Comparison of ENCODE assay signal across 1 cellular context in the genomic region with DNA sequence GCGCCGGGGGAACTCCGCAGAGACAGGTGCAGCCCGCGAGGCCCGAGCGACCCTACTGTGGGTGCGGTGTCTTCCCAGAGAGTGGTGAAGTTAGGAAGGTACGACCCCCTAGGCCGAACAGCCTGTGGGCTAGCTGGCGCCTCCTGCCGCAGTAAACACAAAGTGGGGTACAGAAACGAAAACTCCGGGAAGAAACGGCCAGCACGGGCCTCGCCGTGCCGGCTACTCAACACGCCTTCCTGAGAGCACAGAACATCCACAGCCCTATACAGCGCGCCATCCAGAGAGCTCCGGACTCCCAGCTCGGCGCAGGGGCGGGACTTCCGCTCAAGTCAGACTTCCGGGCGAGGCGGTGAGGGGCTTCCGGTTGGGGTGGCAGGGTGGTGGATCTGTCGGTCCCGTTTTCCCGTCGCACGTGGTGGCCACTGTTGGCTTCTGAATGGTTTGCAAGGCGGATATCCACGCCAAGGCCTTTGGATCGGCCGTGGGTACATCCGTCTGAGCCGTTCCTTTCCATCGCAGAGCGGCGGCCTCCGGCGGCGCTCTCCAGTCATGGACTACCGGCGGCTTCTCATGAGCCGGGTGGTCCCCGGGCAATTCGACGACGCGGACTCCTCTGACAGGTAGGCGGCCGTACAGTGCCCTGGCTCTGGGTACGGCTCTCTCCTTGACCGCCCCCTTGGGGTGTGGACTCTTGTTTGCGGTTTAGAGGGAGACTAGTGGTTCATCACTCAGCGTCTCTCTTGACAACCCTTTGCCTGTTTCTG.
TF ChIP-seq lines count a peak whose summit lies in the region.

Gene CAGE1 (minus strand): TSS at position 292 of the 767 bp plus-strand sequence. CDS start 2,569 bp downstream, outside the sequence.
Gene RIOK1 (plus strand): TSS at position 358 of the 767 bp plus-strand sequence. CDS start 195 bp downstream, at position 553.

TF ChIP-seq in GM12878, 131 proteins besides CTCF, POLR2A, EP300 and RAD21 (continued from another document and continues in another):
- TF ChIP-seq PAX5 (IDR thresholded peaks at IDR 0.05; ENCODE audit: borderline replicate concordance, low read depth, low read length) = no peak
- TF ChIP-seq RELA (IDR thresholded peaks at IDR 0.05; ENCODE audit: borderline replicate concordance, partially characterized antibody) = peak; percentile 95
- no peak for TF ChIP-seq SUZ12 (IDR thresholded peaks at IDR 0.05; ENCODE audit: unreplicated experiment)
- TF ChIP-seq, protein P1, sequence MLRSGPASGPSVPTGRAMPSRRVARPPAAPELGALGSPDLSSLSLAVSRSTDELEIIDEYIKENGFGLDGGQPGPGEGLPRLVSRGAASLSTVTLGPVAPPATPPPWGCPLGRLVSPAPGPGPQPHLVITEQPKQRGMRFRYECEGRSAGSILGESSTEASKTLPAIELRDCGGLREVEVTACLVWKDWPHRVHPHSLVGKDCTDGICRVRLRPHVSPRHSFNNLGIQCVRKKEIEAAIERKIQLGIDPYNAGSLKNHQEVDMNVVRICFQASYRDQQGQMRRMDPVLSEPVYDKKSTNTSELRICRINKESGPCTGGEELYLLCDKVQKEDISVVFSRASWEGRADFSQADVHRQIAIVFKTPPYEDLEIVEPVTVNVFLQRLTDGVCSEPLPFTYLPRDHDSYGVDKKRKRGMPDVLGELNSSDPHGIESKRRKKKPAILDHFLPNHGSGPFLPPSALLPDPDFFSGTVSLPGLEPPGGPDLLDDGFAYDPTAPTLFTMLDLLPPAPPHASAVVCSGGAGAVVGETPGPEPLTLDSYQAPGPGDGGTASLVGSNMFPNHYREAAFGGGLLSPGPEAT (IDR thresholded peaks at IDR 0.05; ENCODE audit: low read depth) = peak; percentile 92
- TF ChIP-seq ATF3 (IDR thresholded peaks at IDR 0.05; ENCODE audit: borderline replicate concordance, extremely low read depth, low read depth, low read length) = 0 out of 2 replicates have a peak, but pooled peaks have one; percentile 11
- peak; percentile 55 for TF ChIP-seq HCFC1 (IDR thresholded peaks at IDR 0.05; ENCODE audit: low read length)
- peak; percentile 52 for TF ChIP-seq CREB1 (IDR thresholded peaks at IDR 0.05; ENCODE audit: low read depth)
- TF ChIP-seq FOXK2 (IDR thresholded peaks at IDR 0.05) = peak; percentile 71
- peak; percentile 80 for TF ChIP-seq ZNF687 (IDR thresholded peaks at IDR 0.05)
- peak; percentile 86 for TF ChIP-seq IKZF1 (conservative IDR thresholded peaks at IDR 0.05)
- TF ChIP-seq ASH2L (IDR thresholded peaks at IDR 0.05; ENCODE audit: borderline replicate concordance, low read depth) = 0 out of 2 replicates have a peak, but pooled peaks have one; percentile 24
- no peak for TF ChIP-seq SMARCA5 (IDR thresholded peaks at IDR 0.05)
- TF ChIP-seq TARDBP (IDR thresholded peaks at IDR 0.05; ENCODE audit: borderline replicate concordance) = 0 out of 2 replicates have a peak, but pooled peaks have one; percentile 42
- TF ChIP-seq ETV6 (conservative IDR thresholded peaks at IDR 0.05 in 1 of 2, IDR thresholded peaks at IDR 0.05 in 1 of 2; ENCODE audit: borderline replicate concordance in 1 of 2, low read depth in 1 of 2) = peak in 1 of 2 experiments; percentile 24; a peak in 1 of 4 replicates
- TF ChIP-seq, protein P2, sequence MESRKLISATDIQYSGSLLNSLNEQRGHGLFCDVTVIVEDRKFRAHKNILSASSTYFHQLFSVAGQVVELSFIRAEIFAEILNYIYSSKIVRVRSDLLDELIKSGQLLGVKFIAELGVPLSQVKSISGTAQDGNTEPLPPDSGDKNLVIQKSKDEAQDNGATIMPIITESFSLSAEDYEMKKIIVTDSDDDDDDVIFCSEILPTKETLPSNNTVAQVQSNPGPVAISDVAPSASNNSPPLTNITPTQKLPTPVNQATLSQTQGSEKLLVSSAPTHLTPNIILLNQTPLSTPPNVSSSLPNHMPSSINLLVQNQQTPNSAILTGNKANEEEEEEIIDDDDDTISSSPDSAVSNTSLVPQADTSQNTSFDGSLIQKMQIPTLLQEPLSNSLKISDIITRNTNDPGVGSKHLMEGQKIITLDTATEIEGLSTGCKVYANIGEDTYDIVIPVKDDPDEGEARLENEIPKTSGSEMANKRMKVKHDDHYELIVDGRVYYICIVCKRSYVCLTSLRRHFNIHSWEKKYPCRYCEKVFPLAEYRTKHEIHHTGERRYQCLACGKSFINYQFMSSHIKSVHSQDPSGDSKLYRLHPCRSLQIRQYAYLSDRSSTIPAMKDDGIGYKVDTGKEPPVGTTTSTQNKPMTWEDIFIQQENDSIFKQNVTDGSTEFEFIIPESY (IDR thresholded peaks at IDR 0.05) = no peak
- peak; percentile 35; the same call in 1 of the 2 replicates for TF ChIP-seq ZNF217 (IDR thresholded peaks at IDR 0.05)
- TF ChIP-seq CHD1 (IDR thresholded peaks at IDR 0.05; ENCODE audit: low read depth, low read length) = no peak
- TF ChIP-seq SMAD1 (IDR thresholded peaks at IDR 0.05; ENCODE audit: low read depth, partially characterized antibody) = peak; percentile 44
- no peak; the same call in none of the 2 replicates for TF ChIP-seq JUNB (IDR thresholded peaks at IDR 0.05)
- TF ChIP-seq CHD2 (IDR thresholded peaks at IDR 0.05; ENCODE audit: borderline replicate concordance, low read depth, low read length) = peak; percentile 55; the same call in 1 of the 2 replicates
- TF ChIP-seq PKNOX1 (IDR thresholded peaks at IDR 0.05) = peak; percentile 63
- TF ChIP-seq GABPA (IDR thresholded peaks at IDR 0.05; ENCODE audit: low read depth) = peak; percentile 97
- TF ChIP-seq HDAC2 (IDR thresholded peaks at IDR 0.05) = peak; percentile 48; the same call in 1 of the 2 replicates
- TF ChIP-seq, protein P3, sequence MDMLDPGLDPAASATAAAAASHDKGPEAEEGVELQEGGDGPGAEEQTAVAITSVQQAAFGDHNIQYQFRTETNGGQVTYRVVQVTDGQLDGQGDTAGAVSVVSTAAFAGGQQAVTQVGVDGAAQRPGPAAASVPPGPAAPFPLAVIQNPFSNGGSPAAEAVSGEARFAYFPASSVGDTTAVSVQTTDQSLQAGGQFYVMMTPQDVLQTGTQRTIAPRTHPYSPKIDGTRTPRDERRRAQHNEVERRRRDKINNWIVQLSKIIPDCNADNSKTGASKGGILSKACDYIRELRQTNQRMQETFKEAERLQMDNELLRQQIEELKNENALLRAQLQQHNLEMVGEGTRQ (IDR thresholded peaks at IDR 0.05; ENCODE audit: borderline replicate concordance, low read depth, low read length) = no peak
- TF ChIP-seq YBX1 (IDR thresholded peaks at IDR 0.05) = no peak
- TF ChIP-seq SPI1 (IDR thresholded peaks at IDR 0.05; ENCODE audit: borderline replicate concordance, insufficient read depth, low read depth, low read length) = peak; percentile 69; the same call in 1 of the 2 replicates
- TF ChIP-seq, protein P4, sequence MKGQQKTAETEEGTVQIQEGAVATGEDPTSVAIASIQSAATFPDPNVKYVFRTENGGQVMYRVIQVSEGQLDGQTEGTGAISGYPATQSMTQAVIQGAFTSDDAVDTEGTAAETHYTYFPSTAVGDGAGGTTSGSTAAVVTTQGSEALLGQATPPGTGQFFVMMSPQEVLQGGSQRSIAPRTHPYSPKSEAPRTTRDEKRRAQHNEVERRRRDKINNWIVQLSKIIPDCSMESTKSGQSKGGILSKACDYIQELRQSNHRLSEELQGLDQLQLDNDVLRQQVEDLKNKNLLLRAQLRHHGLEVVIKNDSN (IDR thresholded peaks at IDR 0.05; ENCODE audit: borderline replicate concordance, extremely low read length, insufficient read depth, low read depth, low read length) = no peak
- no peak for TF ChIP-seq ZZZ3 (IDR thresholded peaks at IDR 0.05; ENCODE audit: control insufficient read depth, insufficient read length, low read depth)
- TF ChIP-seq NR2F1 (conservative IDR thresholded peaks at IDR 0.05) = no peak
- peak; percentile 11 for TF ChIP-seq SP1 (IDR thresholded peaks at IDR 0.05; ENCODE audit: low read depth, low read length)
- peak; percentile 86 for TF ChIP-seq RUNX3 (IDR thresholded peaks at IDR 0.05; ENCODE audit: low read length)
- TF ChIP-seq KDM1A (IDR thresholded peaks at IDR 0.05; ENCODE audit: borderline replicate concordance) = no peak
- TF ChIP-seq NFIC (IDR thresholded peaks at IDR 0.05; ENCODE audit: low read depth, low read length) = peak; percentile 48; the same call in 1 of the 2 replicates
- peak; percentile 65 for TF ChIP-seq E2F8 (IDR thresholded peaks at IDR 0.05; ENCODE audit: low read depth, partially characterized antibody)
- no peak for TF ChIP-seq RCOR1 (conservative IDR thresholded peaks at IDR 0.05; ENCODE audit: low read depth, low read length)
- no peak for TF ChIP-seq SIX5 (IDR thresholded peaks at IDR 0.05; ENCODE audit: low read depth, low read length, severe bottlenecking)
- no peak for TF ChIP-seq FOS (IDR thresholded peaks at IDR 0.05; ENCODE audit: borderline replicate concordance, extremely low read depth, insufficient read length)
- TF ChIP-seq CHD4 (IDR thresholded peaks at IDR 0.05) = no peak
- TF ChIP-seq, protein P5, sequence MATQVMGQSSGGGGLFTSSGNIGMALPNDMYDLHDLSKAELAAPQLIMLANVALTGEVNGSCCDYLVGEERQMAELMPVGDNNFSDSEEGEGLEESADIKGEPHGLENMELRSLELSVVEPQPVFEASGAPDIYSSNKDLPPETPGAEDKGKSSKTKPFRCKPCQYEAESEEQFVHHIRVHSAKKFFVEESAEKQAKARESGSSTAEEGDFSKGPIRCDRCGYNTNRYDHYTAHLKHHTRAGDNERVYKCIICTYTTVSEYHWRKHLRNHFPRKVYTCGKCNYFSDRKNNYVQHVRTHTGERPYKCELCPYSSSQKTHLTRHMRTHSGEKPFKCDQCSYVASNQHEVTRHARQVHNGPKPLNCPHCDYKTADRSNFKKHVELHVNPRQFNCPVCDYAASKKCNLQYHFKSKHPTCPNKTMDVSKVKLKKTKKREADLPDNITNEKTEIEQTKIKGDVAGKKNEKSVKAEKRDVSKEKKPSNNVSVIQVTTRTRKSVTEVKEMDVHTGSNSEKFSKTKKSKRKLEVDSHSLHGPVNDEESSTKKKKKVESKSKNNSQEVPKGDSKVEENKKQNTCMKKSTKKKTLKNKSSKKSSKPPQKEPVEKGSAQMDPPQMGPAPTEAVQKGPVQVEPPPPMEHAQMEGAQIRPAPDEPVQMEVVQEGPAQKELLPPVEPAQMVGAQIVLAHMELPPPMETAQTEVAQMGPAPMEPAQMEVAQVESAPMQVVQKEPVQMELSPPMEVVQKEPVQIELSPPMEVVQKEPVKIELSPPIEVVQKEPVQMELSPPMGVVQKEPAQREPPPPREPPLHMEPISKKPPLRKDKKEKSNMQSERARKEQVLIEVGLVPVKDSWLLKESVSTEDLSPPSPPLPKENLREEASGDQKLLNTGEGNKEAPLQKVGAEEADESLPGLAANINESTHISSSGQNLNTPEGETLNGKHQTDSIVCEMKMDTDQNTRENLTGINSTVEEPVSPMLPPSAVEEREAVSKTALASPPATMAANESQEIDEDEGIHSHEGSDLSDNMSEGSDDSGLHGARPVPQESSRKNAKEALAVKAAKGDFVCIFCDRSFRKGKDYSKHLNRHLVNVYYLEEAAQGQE (IDR thresholded peaks at IDR 0.05; ENCODE audit: low read depth, low read length) = no peak
- no peak for TF ChIP-seq EZH2 (IDR thresholded peaks at IDR 0.05; ENCODE audit: borderline replicate concordance, control insufficient read depth, low read depth, low read length)
